In genomic region chr17:70168044-70168978, GRCh38 we compare ENCODE assay signal across 8 cellular contexts. TPM values are rescaled to one million over a fixed set of nuclear protein-coding genes. Genes with fewer than 3 reads are reported as not detected.
DNase-seq lines count a peak whose midpoint lies in the region; ATAC-seq, FAIRE-seq and TF ChIP-seq lines count a peak whose summit lies in the region.

No MANE protein-coding gene starts in this region.

- CTCF ChIA-PET in CD4-positive, alpha-beta T cell (lab: Charles Lee) = no interaction called here

- POLR2A ChIA-PET in CD4-positive, alpha-beta T cell (lab: Charles Lee) = no interaction called here

- intact Hi-C loops in CD4-positive, alpha-beta T cell (cut with DNase I, micrococcal nuclease) = loop anchor here in 1 of 2 experiments (10.0 kb wide), 1 partner anchor 64 kb away; no protein-coding TSS in a partner anchor
- intact Hi-C loops in lower lobe of right lung (cut with DNase I) = no loop called here

- H3K4me3 Mint-ChIP-seq in CD4-positive, alpha-beta T cell = peak overlapping the region; percentile 80
- H3K4me3 Mint-ChIP-seq in endodermal cell = peak overlapping the region; percentile 82

- H3K27me3 ChIP-seq in CD4-positive, alpha-beta T cell (ENCODE audit: control insufficient read depth, insufficient read depth, low read length) = peaks cover 40% of the 10 kb centered on the region
- H3K27me3 ChIP-seq in HUES48 (ENCODE audit: control insufficient read depth, insufficient read depth, low read length) (peaks cover 38% of the 10 kb centered on the region), endodermal cell (ENCODE audit: control insufficient read depth, insufficient read depth, low read length, poor library complexity, severe bottlenecking) (peaks cover 53% of the 10 kb centered on the region), lower lobe of right lung (ENCODE audit: low read depth) (no peaks in the 10 kb centered on the region)

- no peak overlapping the region for H3K27ac Mint-ChIP-seq in CD4-positive, alpha-beta T cell
- peak overlapping the region; percentile 9 for H3K27ac Mint-ChIP-seq in endodermal cell

- no peak for FAIRE-seq in GM19239 (lab: Jason Lieb, UNC)

- no peaks in the 10 kb centered on the region for H3K9me3 ChIP-seq in CD4-positive, alpha-beta T cell (ENCODE audit: control insufficient read depth, low read length)
- H3K9me3 ChIP-seq in HUES48 (ENCODE audit: control insufficient read depth, insufficient read depth, low read length) (no peaks in the 10 kb centered on the region), endodermal cell (ENCODE audit: control insufficient read depth, low read length) (no peaks in the 10 kb centered on the region), lower lobe of right lung (no peaks in the 10 kb centered on the region)

- H3K4me3 ChIP-seq in HUES48 (ENCODE audit: low read depth, low read length) (peak overlapping the region; percentile 91), endodermal cell (ENCODE audit: low read length) (peak overlapping the region; percentile 88), lower lobe of right lung (peak overlapping the region; percentile 73)

- no peak overlapping the region for H3K27ac ChIP-seq in CD4-positive, alpha-beta T cell (ENCODE audit: low read depth, low read length)
- H3K27ac ChIP-seq in HUES48 (ENCODE audit: low read depth, low read length) = no peak overlapping the region
- no peak overlapping the region for H3K27ac ChIP-seq in endodermal cell (ENCODE audit: low read depth, low read length)
- peak overlapping the region; percentile 91 for H3K27ac ChIP-seq in lower lobe of right lung
- H3K27ac ChIP-seq in substantia nigra (ENCODE audit: low read depth, low read length, poor library complexity, severe bottlenecking) = peak overlapping the region; percentile 97

- H3K4me1 ChIP-seq in HUES48 (ENCODE audit: control insufficient read depth, insufficient read depth, low read length) (peaks cover 13% of the 10 kb centered on the region), endodermal cell (ENCODE audit: control insufficient read depth, insufficient read depth, low read length) (no peaks in the 10 kb centered on the region), lower lobe of right lung (peaks cover 12% of the 10 kb centered on the region)

- H3K36me3 Mint-ChIP-seq in CD4-positive, alpha-beta T cell (ENCODE audit: low read depth) = no peaks in the 10 kb centered on the region
- H3K36me3 Mint-ChIP-seq in endodermal cell (ENCODE audit: low read depth) = no peaks in the 10 kb centered on the region

- no peak for ATAC-seq in CD4-positive, alpha-beta T cell (ENCODE audit: poor library complexity)
- peak; percentile 68 to 76 for ATAC-seq in lower lobe of right lung

- no peak for DNase-seq in CD4-positive, alpha-beta T cell
- DNase-seq in GM19239 (ENCODE audit: insufficient read length, low spot score) (peak; percentile 6), SK-N-DZ (ENCODE audit: low spot score) (peak; percentile 25), endodermal cell (peak; percentile 92), lower lobe of right lung (peak; percentile 68), substantia nigra (lab: John Stamatoyannopoulos, UW) (peak in 43 of 49 donors; percentile 14 to 87 (median 61))
- no peak for DNase-seq in stimulated activated CD4-positive, alpha-beta T cell treated with anti-CD3 and anti-CD28 coated beads, Interleukin-2, amount 100 ng/mL, for 48 hours

- H3K27me3 Mint-ChIP-seq in CD4-positive, alpha-beta T cell = peaks cover 69% of the 10 kb centered on the region
- peaks cover 38% of the 10 kb centered on the region for H3K27me3 Mint-ChIP-seq in endodermal cell (ENCODE audit: insufficient read depth)

- TF ChIP-seq CTCF in CD4-positive, alpha-beta T cell (IDR thresholded peaks at IDR 0.05) = no peak
- TF ChIP-seq CTCF in endodermal cell (conservative IDR thresholded peaks at IDR 0.05) (peak; percentile 85), lower lobe of right lung (IDR thresholded peaks at IDR 0.05) (peak; percentile 63)

- H3K9me3 Mint-ChIP-seq in CD4-positive, alpha-beta T cell = no peaks in the 10 kb centered on the region
- peaks cover 2% of the 10 kb centered on the region for H3K9me3 Mint-ChIP-seq in endodermal cell

- H3K9ac ChIP-seq in HUES48 (ENCODE audit: low read depth, low read length) (no peak overlapping the region), endodermal cell (ENCODE audit: extremely low read depth, low read length, poor library complexity, severe bottlenecking) (peak overlapping the region; percentile 18)

- H3K36me3 ChIP-seq in HUES48 (ENCODE audit: control insufficient read depth, insufficient read depth, low read length) (no peaks in the 10 kb centered on the region), endodermal cell (ENCODE audit: control insufficient read depth, insufficient read depth, low read length) (no peaks in the 10 kb centered on the region), lower lobe of right lung (no peaks in the 10 kb centered on the region)

- peaks cover 22% of the 10 kb centered on the region for H3K4me1 Mint-ChIP-seq in CD4-positive, alpha-beta T cell (ENCODE audit: low read depth)
- peaks cover 13% of the 10 kb centered on the region for H3K4me1 Mint-ChIP-seq in endodermal cell

- WGBS in endodermal cell (ENCODE audit: insufficient coverage in 1 of 2, insufficient read length in 1 of 2), 2 experiments = 1 to 2% methylated on average over 14 to 42 of the region's 45 CpGs

RNA-seq across cellular contexts. Expression of gene KCNJ2, which starts 1.0 kb away (rescaled TPM):
- not detected for total RNA-seq in CD4-positive, alpha-beta T cell
- polyA plus RNA-seq in SK-N-DZ (2014; cell fraction: cytosol; rRNA removed) = not detected in 2 replicates
- polyA plus RNA-seq in SK-N-DZ (2014; cell fraction: nucleus; rRNA removed) = not detected in 2 replicates
- total RNA-seq in endodermal cell (1 to 10 TPM in 1 of 2 donors, under 1 TPM in 1; 0.35 to 1.3 TPM), lower lobe of right lung (15.6 TPM)
- polyA plus RNA-seq in endodermal cell (2013, experiment 1 of 2) = 0.82 TPM
- 0.62 TPM for polyA plus RNA-seq in endodermal cell (2013, experiment 2 of 2)

Comparison
In these comparisons a context has a peak if more than half of its experiments do, and no peak if none do; other contexts are left out.
1. DNase-seq: peak in GM19239 (single experiment), SK-N-DZ (single experiment), endodermal cell (single experiment), lower lobe of right lung (single experiment) and substantia nigra (43 of 49); none in CD4-positive, alpha-beta T cell (0 of 10) and stimulated activated CD4-positive, alpha-beta T cell treated with anti-CD3 and anti-CD28 coated beads, Interleukin-2, amount 100 ng/mL, for 48 hours (0 of 2).
2. H3K27ac ChIP-seq: peak in lower lobe of right lung (single experiment) and substantia nigra (single experiment); none in CD4-positive, alpha-beta T cell (single experiment), HUES48 (single experiment) and endodermal cell (single experiment).
3. Peak in every context shown above with its lines, with median percentiles within 50 percentile points of each other: H3K4me3 ChIP-seq.